In the genomic region with DNA sequence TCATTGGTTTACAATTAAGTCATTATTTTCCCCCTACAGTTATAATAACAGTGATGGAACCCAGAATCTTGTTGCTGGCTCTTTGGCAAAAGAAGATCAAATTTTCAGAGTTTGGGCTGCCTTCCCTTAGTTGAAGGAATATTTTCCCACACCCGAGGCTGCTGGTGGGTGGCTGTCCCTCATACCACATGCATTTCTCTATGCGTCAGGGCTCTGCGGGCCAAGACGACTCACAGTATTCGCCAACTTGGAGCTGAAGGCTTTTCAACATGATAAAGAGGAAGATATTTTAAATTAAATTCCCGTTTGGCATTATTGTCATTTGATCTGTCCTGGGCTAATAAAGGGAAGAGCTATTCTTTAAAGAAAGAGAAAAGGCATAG, we compare ENCODE assay signal across 12 cellular contexts.
DNase-seq lines count a peak whose midpoint lies in the region; ATAC-seq and TF ChIP-seq lines count a peak whose summit lies in the region.
"Had no signal": no experiment of that assay in that cellular context is flagged by ENCODE, and none has a peak within 500 bp of the region (broad histone marks: within the 10 kb centered on the region; RNA-seq: fewer than 3 reads in every experiment).

No MANE protein-coding gene starts in this region.

- H3K4me1 ChIP-seq in skeletal muscle satellite cell (ENCODE audit: control insufficient read depth, insufficient read depth, low read length): peaks cover 41% of the 10 kb centered on the region
- H3K4me1 ChIP-seq: HAP-1 had no signal

- POLR2A ChIA-PET in BJ (lab: Charles Lee): no interaction called here

- intact Hi-C loops in left ventricle myocardium superior (cut with micrococcal nuclease): loop anchor here (10.0 kb wide), 1 partner anchor 56 kb away; no protein-coding TSS in a partner anchor

- TF ChIP-seq CTCF in BJ (IDR thresholded peaks at IDR 0.05; ENCODE audit: insufficient read depth, low read depth, low read length): no peak
- TF ChIP-seq CTCF in astrocyte of the spinal cord (IDR thresholded peaks at IDR 0.05; ENCODE audit: low read depth, low read length): no peak

- H3K36me3 ChIP-seq in BJ (ENCODE audit: control insufficient read depth, insufficient read depth, low read length) (no peaks in the 10 kb centered on the region), skeletal muscle satellite cell (ENCODE audit: insufficient read depth, low read length) (no peaks in the 10 kb centered on the region)
- H3K36me3 ChIP-seq: HAP-1 had no signal

- H3K4me3 ChIP-seq in BJ (ENCODE audit: low read depth, low read length) (no peak overlapping the region), astrocyte of the spinal cord (ENCODE audit: low read depth, low read length) (no peak overlapping the region), skeletal muscle satellite cell (ENCODE audit: low read length) (peak overlapping the region; percentile 5)
- H3K4me3 ChIP-seq: HAP-1 had no signal

- CTCF ChIA-PET in BJ (lab: Yijun Ruan, JAX): interaction anchor here (1.1 to 3.0 kb wide), 3 partner anchors 10 to 61 kb away, joined by 3 to 12 read pairs (median 3); no protein-coding TSS in a partner anchor

- H3K4me2 ChIP-seq in skeletal muscle satellite cell (ENCODE audit: low read length): peak overlapping the region; percentile 49

- ATAC-seq in left ventricle myocardium superior (peak; percentile 68), GM19351 (IDR thresholded peaks at IDR 0.05; ENCODE audit: unreplicated experiment) (no peak), HG02884 (IDR thresholded peaks at IDR 0.05; ENCODE audit: unreplicated experiment) (no peak)
- ATAC-seq: left lobe of liver had no signal

- DNase-seq in BJ (ENCODE audit: low read depth): peak; percentile 60
- peak; percentile 55 for DNase-seq in astrocyte of the spinal cord (ENCODE audit: low read depth, low spot score)
- DNase-seq in left ventricle myocardium superior: peak; percentile 55
- no peak for DNase-seq in NCI-H1694 (lab: John Stamatoyannopoulos, UW)
- DNase-seq in activated naive CD4-positive, alpha-beta T cell (lab: John Stamatoyannopoulos, UW): no peak
- DNase-seq: activated CD8-positive, alpha-beta memory T cell treated with anti-CD3 and anti-CD28 coated beads, Interleukin-2, amount 50 U/mL, for 48 hours; activated naive CD8-positive, alpha-beta T cell treated with anti-CD3 and anti-CD28 coated beads for 36 hours had no signal

- H3K27me3 ChIP-seq in BJ (ENCODE audit: control insufficient read depth, insufficient read depth, low read length): no peaks in the 10 kb centered on the region
- H3K27me3 ChIP-seq in skeletal muscle satellite cell (ENCODE audit: control insufficient read depth, insufficient read depth, low read length): no peaks in the 10 kb centered on the region

- peak overlapping the region; percentile 73 for H3K9ac ChIP-seq in skeletal muscle satellite cell (ENCODE audit: low read depth, low read length)

- in situ Hi-C loops in astrocyte of the spinal cord (cut with HindIII; ENCODE audit: low sequenced_read_pairs): no loop called here

- H3K9me3 ChIP-seq in skeletal muscle satellite cell (replicated peaks; ENCODE audit: low read length): no peaks in the 10 kb centered on the region
- H3K9me3 ChIP-seq: HAP-1 had no signal

Comparison
In these comparisons a context has a peak if more than half of its experiments do, and no peak if none do; other contexts are left out.
1. DNase-seq: peak in BJ (single experiment), astrocyte of the spinal cord (single experiment) and left ventricle myocardium superior (single experiment); none in NCI-H1694 (single experiment) and activated naive CD4-positive, alpha-beta T cell (0 of 4).